In the genomic region with DNA sequence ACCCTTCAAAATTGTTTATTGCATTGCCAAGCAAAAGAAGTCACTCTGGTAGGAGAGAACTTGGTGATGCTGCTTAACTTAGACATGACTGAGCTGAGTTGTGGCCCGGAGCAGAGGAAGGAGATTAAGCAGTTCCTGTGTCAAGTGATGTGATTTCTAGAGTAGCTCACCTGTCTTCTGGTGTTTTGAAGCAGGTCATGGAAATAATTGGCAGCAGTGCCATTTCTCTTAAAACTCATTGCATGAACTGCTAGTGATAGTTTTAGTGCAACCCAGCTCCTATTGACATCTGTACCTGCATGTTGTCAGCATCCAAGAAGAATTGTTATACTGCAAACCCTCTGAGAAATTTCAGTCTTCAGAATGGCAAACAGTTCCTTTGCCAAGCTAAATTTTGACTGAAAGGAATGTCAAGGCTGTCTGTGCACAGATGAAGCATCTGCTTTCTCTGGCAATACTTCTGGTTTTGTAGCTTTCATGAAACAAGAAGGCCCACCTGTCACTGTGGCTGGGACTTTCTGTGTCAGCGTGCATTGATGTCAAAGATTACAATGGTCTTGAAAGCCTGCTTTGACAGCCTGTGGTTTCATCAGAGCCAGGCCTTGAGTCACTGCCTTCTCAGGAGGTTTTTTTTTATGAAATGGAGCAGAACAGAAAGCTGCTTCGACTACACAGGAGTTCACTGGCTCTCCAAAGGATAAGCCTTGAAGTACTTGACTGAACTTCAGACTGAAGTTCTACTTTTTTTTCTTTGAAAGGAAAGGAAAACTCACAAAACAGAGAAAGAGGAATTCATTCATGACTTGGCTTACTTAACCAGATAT, we compare ENCODE assay signal across 9 cellular contexts.
DNase-seq lines count a peak whose midpoint lies in the region; ATAC-seq and TF ChIP-seq lines count a peak whose summit lies in the region.
"Had no signal": no experiment of that assay in that cellular context is flagged by ENCODE, and none has a peak within 500 bp of the region (broad histone marks: within the 10 kb centered on the region; RNA-seq: fewer than 3 reads in every experiment).

No MANE protein-coding gene starts in this region.

- TF ChIP-seq CTCF in epithelial cell of esophagus (IDR thresholded peaks at IDR 0.05; ENCODE audit: insufficient read depth, low read depth, low read length, missing control alignments) = no peak

- no peak overlapping the region for H3K4me3 ChIP-seq in epithelial cell of esophagus (ENCODE audit: low read length)
- H3K4me3 ChIP-seq: skin epidermis had no signal

- peak; percentile 95 for ATAC-seq in HG03354 (IDR thresholded peaks at IDR 0.05; ENCODE audit: poor library complexity, severe bottlenecking, unreplicated experiment)

- DNase-seq in NCI-H524 (lab: John Stamatoyannopoulos, UW) (peak; percentile 23 to 67), NCI-H524 treated with DMSO at 0.1 percent for 48 hours (lab: John Stamatoyannopoulos, UW) (no peak), epithelial cell of esophagus (ENCODE audit: low read depth) (peak; percentile 69), NCI-H345 (lab: John Stamatoyannopoulos, UW) (no peak), OCI-M2 (lab: John Stamatoyannopoulos, UW; ENCODE audit: unreplicated experiment) (no peak)
- peak; percentile 68 to 78 for DNase-seq in activated CD4-positive, alpha-beta T cell treated with anti-CD3 and anti-CD28 coated beads, Interleukin-2, amount 50 U/mL, for 48 hours
- peak; percentile 53 for DNase-seq in stimulated activated CD8-positive, alpha-beta memory T cell treated with anti-CD3 and anti-CD28 coated beads, Interleukin-12 subunit alpha, Interleukin-12 subunit beta, amount 100 ng/mL, for 1 hour (ENCODE audit: low read depth)

Comparison
In these comparisons a context has a peak if more than half of its experiments do, and no peak if none do; other contexts are left out.
1. DNase-seq: peak in NCI-H524 (2 of 2), activated CD4-positive, alpha-beta T cell treated with anti-CD3 and anti-CD28 coated beads, Interleukin-2, amount 50 U/mL, for 48 hours (2 of 2), epithelial cell of esophagus (single experiment) and stimulated activated CD8-positive, alpha-beta memory T cell treated with anti-CD3 and anti-CD28 coated beads, Interleukin-12 subunit alpha, Interleukin-12 subunit beta, amount 100 ng/mL, for 1 hour (single experiment); none in NCI-H524 treated with DMSO at 0.1 percent for 48 hours (single experiment), NCI-H345 (single experiment) and OCI-M2 (single experiment).